26 cellular contexts compared by ENCODE assay signal in the genomic region with DNA sequence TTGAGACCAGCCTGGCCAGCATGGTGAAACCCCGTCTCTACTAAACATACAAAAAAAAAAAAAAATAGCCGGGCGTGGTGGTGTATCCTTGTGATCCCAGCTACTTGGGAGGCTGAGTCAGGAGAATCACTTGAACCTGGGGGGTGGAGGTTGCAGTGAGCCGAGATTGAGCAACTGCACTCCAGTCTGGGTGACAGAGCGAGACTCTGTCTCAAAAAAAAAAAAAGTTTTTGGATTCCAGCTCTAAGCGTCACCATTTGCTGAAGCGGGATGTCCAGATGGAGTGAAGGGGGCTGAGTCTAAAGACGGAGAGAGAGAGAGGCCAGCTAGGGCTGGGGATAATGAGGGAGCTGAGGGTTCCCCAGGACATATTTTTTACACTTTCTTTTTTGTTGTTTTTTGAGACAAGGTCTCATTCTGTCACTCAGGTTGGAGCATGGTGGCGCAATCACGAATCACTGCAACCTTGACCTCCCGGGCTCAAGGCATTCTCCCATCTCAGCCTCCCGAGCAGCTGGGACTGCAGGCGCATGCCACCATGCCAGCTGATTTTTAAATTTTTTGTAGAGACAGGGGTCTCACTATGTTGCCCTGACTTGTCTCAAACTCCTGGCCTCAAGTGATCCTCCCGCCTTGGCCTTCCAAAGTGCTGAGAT. TPM values are rescaled to one million over a fixed set of nuclear protein-coding genes. Genes with fewer than 3 reads are reported as not detected.
"Had no signal": no experiment of that assay in that cellular context is flagged by ENCODE, and none has a peak within 500 bp of the region (broad histone marks: within the 10 kb centered on the region; RNA-seq: fewer than 3 reads in every experiment).

No MANE protein-coding gene starts in this region.

- H3K27ac Mint-ChIP-seq: activated B cell treated with CpG ODN at 0.5 μM for 24 hours; brain; memory B cell; nephron progenitor cell; stimulated activated naive CD8-positive, alpha-beta T cell treated with anti-CD3 and anti-CD28 coated beads, Interleukin-15, Interleukin-2, amounts not matched to agents 100 ng/mL and 50 ng/mL, for 24 hours had no signal

- H3K4me3 ChIP-seq: gastroesophageal sphincter, pancreas, thyroid gland had no signal

- H3K27ac ChIP-seq: gastroesophageal sphincter, pancreas, thyroid gland had no signal

- H3K27me3 ChIP-seq: pancreas, thyroid gland had no signal

- H3K4me1 Mint-ChIP-seq: brain had no signal

- H3K36me3 Mint-ChIP-seq: brain, memory B cell had no signal

- H3K4me1 ChIP-seq: gastroesophageal sphincter, pancreas, thyroid gland had no signal

- H3K9me3 ChIP-seq: gastroesophageal sphincter, pancreas, thyroid gland had no signal

- H3K36me3 ChIP-seq: gastroesophageal sphincter, pancreas, thyroid gland had no signal

- H3K27me3 Mint-ChIP-seq: memory B cell; stimulated activated naive CD8-positive, alpha-beta T cell treated with anti-CD3 and anti-CD28 coated beads, Interleukin-15, Interleukin-2, amounts not matched to agents 100 ng/mL and 50 ng/mL, for 24 hours had no signal

- DNase-seq: activated B cell treated with CpG ODN at 0.5 μM for 24 hours; activated CD4-positive, alpha-beta T cell treated with anti-CD3 and anti-CD28 coated beads for 4 hours; activated CD4-positive, alpha-beta T cell treated with anti-CD3 and anti-CD28 coated beads, Interleukin-2, amount 50 U/mL, for 48 hours; activated naive CD4-positive, alpha-beta T cell treated with anti-CD3 and anti-CD28 coated beads, Interleukin-2, amount 50 U/mL, for 16 hours; activated T-cell treated with anti-CD3 and anti-CD28 coated beads, Interleukin-2, amount 50 U/mL, for 48 hours; aorta; central memory CD4-positive, alpha-beta T cell; dermis blood vessel endothelial cell; effector CD8-positive, alpha-beta T cell; head of caudate nucleus; hypothalamus; left cardiac atrium; nephron progenitor cell; pancreas; right cardiac atrium; stimulated activated CD4-positive, alpha-beta T cell treated with anti-CD3 and anti-CD28 coated beads, Interleukin-12 subunit alpha, Interleukin-12 subunit beta, amount 100 ng/mL, for 4 hours; substantia nigra; T-helper 1 cell; thyroid gland had no signal

- ATAC-seq: gastroesophageal sphincter, left cardiac atrium, pancreas, right cardiac atrium had no signal

- FAIRE-seq: islet of Langerhans, pancreas had no signal

- H3K4me3 Mint-ChIP-seq: activated B cell treated with CpG ODN at 0.5 μM for 24 hours; brain; memory B cell; nephron progenitor cell; stimulated activated naive CD8-positive, alpha-beta T cell treated with anti-CD3 and anti-CD28 coated beads, Interleukin-15, Interleukin-2, amounts not matched to agents 100 ng/mL and 50 ng/mL, for 24 hours had no signal

- H3K9me3 Mint-ChIP-seq: activated B cell treated with CpG ODN at 0.5 μM for 24 hours; memory B cell; stimulated activated naive CD8-positive, alpha-beta T cell treated with anti-CD3 and anti-CD28 coated beads, Interleukin-15, Interleukin-2, amounts not matched to agents 100 ng/mL and 50 ng/mL, for 24 hours had no signal

RNA-seq across cellular contexts. Expression of gene HKDC1, which starts 48.8 kb away (rescaled TPM):
- total RNA-seq: activated B cell treated with CpG ODN at 0.5 μM for 24 hours, aorta, pulmonary artery endothelial cell, skeletal muscle tissue had no signal
